Comparison of ENCODE assay signal across 20 cellular contexts in the genomic region with DNA sequence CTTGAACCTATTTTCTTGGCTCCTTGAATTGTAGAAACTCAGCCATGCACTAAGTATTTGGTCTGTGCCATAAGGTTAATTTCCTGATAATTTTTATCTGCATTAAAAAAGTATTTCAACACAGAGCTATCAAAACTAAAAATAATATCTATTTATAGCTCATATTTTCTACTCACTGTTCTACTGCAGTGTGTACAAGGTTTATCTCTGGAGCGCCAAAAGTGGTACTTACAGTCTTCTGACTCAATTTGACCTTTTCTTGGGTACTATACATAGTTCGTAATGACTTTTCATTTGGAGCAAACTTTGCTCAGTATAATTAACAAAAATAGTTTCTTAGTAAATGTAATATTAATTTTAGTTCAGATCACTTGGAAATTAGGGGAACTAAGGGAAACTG.
DNase-seq lines count a peak whose midpoint lies in the region; ATAC-seq and TF ChIP-seq lines count a peak whose summit lies in the region.
"Had no signal": no experiment of that assay in that cellular context is flagged by ENCODE, and none has a peak within 500 bp of the region (broad histone marks: within the 10 kb centered on the region; RNA-seq: fewer than 3 reads in every experiment).

No MANE protein-coding gene starts in this region.

- peaks cover 0 to 52% (median 26%) of the 10 kb centered on the region in 9 donors for H3K36me3 ChIP-seq in heart left ventricle
- H3K36me3 ChIP-seq in right atrium auricular region: peaks cover 9% of the 10 kb centered on the region

- DNase-seq in Right ventricle myocardium inferior (ENCODE audit: missing footprints) (no peak), cardiac septum (ENCODE audit: low spot score) (no peak), heart left ventricle (no peak), right atrium auricular region (ENCODE audit: low spot score) (no peak), G401 (ENCODE audit: low spot score) (no peak), iPS-NIHi7 (ENCODE audit: extremely low spot score) (no peak), AML-193 (lab: John Stamatoyannopoulos, UW) (no peak)
- DNase-seq: CD4-positive, alpha-beta memory T cell; DMS153; DMS79; GF-D8; H7; HFFc6 had no signal

- intact Hi-C loops in Right ventricle myocardium inferior (cut with DNase I) (loop anchor here (5.0 to 10.0 kb wide), 2 partner anchors 46 to 298 kb away; a partner anchor contains a TSS), cardiac septum (cut with DNase I) (no loop called here), heart left ventricle (cut with DNase I) (no loop called here)

- in situ Hi-C loops in G401 (cut with HindIII; ENCODE audit: low sequenced_read_pairs): no loop called here

- H3K4me1 ChIP-seq in heart left ventricle: peaks cover 0 to 16% (median 2%) of the 10 kb centered on the region in 12 donors
- H3K4me1 ChIP-seq in right atrium auricular region: peaks cover 0 to 7% of the 10 kb centered on the region in 2 donors
- H3K4me1 ChIP-seq: A549, BLaER1 had no signal

- peak overlapping the region in 9 of 12 donors; percentile 19 to 62 (median 44) for H3K27ac ChIP-seq in heart left ventricle
- H3K27ac ChIP-seq in right atrium auricular region: peak overlapping the region; percentile 28 to 54
- H3K27ac ChIP-seq: 22Rv1, A549, BLaER1 had no signal

- 42 to 59% (median 52%) methylated on average over 2 of the region's 2 CpGs for WGBS in heart left ventricle, 4 donors

- no peak for TF ChIP-seq POLR2A in heart left ventricle (IDR thresholded peaks at IDR 0.05)

- H3K9me3 ChIP-seq in heart left ventricle (peaks cover 0 to 13% (median 0%) of the 10 kb centered on the region in 12 donors), right atrium auricular region (peaks cover 0 to 10% of the 10 kb centered on the region in 2 donors)
- H3K9me3 ChIP-seq: A549, BLaER1 had no signal

- TF ChIP-seq CTCF in heart left ventricle (IDR thresholded peaks at IDR 0.05) (no peak), right atrium auricular region (IDR thresholded peaks at IDR 0.05) (no peak)

- H3K4me3 ChIP-seq in heart left ventricle: no peak overlapping the region
- no peak overlapping the region for H3K4me3 ChIP-seq in right atrium auricular region
- H3K4me3 ChIP-seq: A549, BLaER1, GM12878, GM23338 had no signal

- no peaks in the 10 kb centered on the region for H3K27me3 ChIP-seq in heart left ventricle
- H3K27me3 ChIP-seq in right atrium auricular region: no peaks in the 10 kb centered on the region
- H3K27me3 ChIP-seq: BLaER1 had no signal

- ATAC-seq in Right ventricle myocardium inferior: peak; percentile 76
- ATAC-seq in heart left ventricle: peak; percentile 87 to 95 (median 92)
- ATAC-seq: A549, GM12878, GM23338, HCT116, HepG2 had no signal
